21 cellular contexts compared by ENCODE assay signal in the genomic region with DNA sequence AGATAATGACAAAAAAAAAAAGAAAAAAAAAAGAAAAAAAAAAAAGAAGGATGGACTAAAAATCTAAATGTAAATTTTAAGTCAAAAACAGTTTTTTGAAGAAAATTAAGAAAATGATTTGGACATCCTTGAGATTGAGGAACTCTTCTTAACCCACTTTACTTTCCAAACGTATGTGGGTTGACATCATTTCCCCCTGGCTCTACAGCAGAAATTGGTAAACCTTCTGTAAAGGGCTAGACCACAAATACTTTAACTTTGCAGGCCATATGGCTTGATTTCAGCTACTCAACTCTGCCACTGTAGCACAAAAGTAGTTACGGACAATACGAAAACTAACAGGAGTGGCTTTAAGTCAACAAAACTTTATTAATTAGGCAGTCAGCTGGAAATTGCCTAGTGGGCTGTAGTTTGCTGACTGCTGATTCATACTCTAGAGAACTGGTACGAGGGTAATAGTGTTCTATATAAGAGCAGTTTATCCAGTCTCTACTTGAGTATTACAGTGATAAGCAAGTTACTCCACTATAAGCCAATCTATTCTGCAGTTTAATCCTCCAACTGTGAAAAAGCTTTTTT.
A peak's percentile ranks its signal among the peaks of the same experiment; 100 is the strongest.
DNase-seq lines count a peak whose midpoint lies in the region; ATAC-seq, FAIRE-seq and TF ChIP-seq lines count a peak whose summit lies in the region.
"Had no signal": no experiment of that assay in that cellular context is flagged by ENCODE, and none has a peak within 500 bp of the region (broad histone marks: within the 10 kb centered on the region; RNA-seq: fewer than 3 reads in every experiment).

No MANE protein-coding gene starts in this region.

- ATAC-seq in natural killer cell treated with Interleukin-12 subunit alpha and Interleukin-12 subunit beta and Interleukin-15 and Interleukin-18, amount 100 ng/mL, for 72 hours = no peak
- ATAC-seq in natural killer cell = no peak
- no peak for ATAC-seq in body of pancreas
- ATAC-seq in GM21529 (IDR thresholded peaks at IDR 0.05; ENCODE audit: unreplicated experiment) = no peak
- no peak for ATAC-seq in GM19467 (IDR thresholded peaks at IDR 0.05; ENCODE audit: unreplicated experiment)
- ATAC-seq: mucosa of descending colon, SK-N-SH treated with all-trans-retinoic acid at 6 μM for 48 hours had no signal

- intact Hi-C loops in natural killer cell (cut with micrococcal nuclease) = no loop called here
- intact Hi-C loops in body of pancreas (cut with DNase I) = no loop called here

- peaks cover 7 to 16% of the 10 kb centered on the region in 2 donors for H3K4me1 Mint-ChIP-seq in natural killer cell treated with Interleukin-12 subunit alpha and Interleukin-12 subunit beta and Interleukin-15 and Interleukin-18, amount 100 ng/mL, for 72 hours (ENCODE audit: low read depth in 2 of 2)
- no peaks in the 10 kb centered on the region for H3K4me1 Mint-ChIP-seq in natural killer cell
- H3K4me1 Mint-ChIP-seq: brain, endodermal cell had no signal

- H3K27me3 ChIP-seq in body of pancreas = no peaks in the 10 kb centered on the region
- H3K27me3 ChIP-seq: colonic mucosa, suprapubic skin had no signal

- TF ChIP-seq POLR2A in body of pancreas (IDR thresholded peaks at IDR 0.05) = no peak

- no peak overlapping the region for H3K4me3 ChIP-seq in body of pancreas
- H3K4me3 ChIP-seq: colonic mucosa, HAP-1, left ventricle myocardium inferior, mucosa of descending colon, suprapubic skin had no signal

- H3K4me3 Mint-ChIP-seq in natural killer cell treated with Interleukin-12 subunit alpha and Interleukin-12 subunit beta and Interleukin-15 and Interleukin-18, amount 100 ng/mL, for 72 hours = no peak overlapping the region
- no peak overlapping the region for H3K4me3 Mint-ChIP-seq in natural killer cell
- H3K4me3 Mint-ChIP-seq: brain; CD8-positive, alpha-beta memory T cell; endodermal cell had no signal

- no peak for DNase-seq in natural killer cell treated with Interleukin-12 subunit alpha and Interleukin-12 subunit beta and Interleukin-15 and Interleukin-18, amount 100 ng/mL, for 72 hours (ENCODE audit: low spot score)
- DNase-seq in natural killer cell (no peak), SIG-M5 treated with dmso at 0.1 percent for 504 hours (lab: John Stamatoyannopoulos, UW; ENCODE audit: unreplicated experiment) (peak; percentile 77), frontal cortex (ENCODE audit: low spot score in 2 of 2) (no peak), body of pancreas (no peak), A172 (ENCODE audit: low spot score) (no peak)
- DNase-seq: CD8-positive, alpha-beta memory T cell; colonic mucosa; endodermal cell; left ventricle myocardium inferior; mucosa of descending colon; NCI-H146; NCI-H2227 treated with DMSO at 0.1 percent for 48 hours; occipital lobe had no signal

- 63 to 92% methylated on average over 4 of the region's 4 CpGs for WGBS in body of pancreas, 2 donors

- peaks cover 16% of the 10 kb centered on the region for H3K36me3 Mint-ChIP-seq in natural killer cell treated with Interleukin-12 subunit alpha and Interleukin-12 subunit beta and Interleukin-15 and Interleukin-18, amount 100 ng/mL, for 72 hours
- peaks cover 23% of the 10 kb centered on the region for H3K36me3 Mint-ChIP-seq in natural killer cell

- H3K9me3 Mint-ChIP-seq in natural killer cell treated with Interleukin-12 subunit alpha and Interleukin-12 subunit beta and Interleukin-15 and Interleukin-18, amount 100 ng/mL, for 72 hours = no peaks in the 10 kb centered on the region
- H3K9me3 Mint-ChIP-seq in natural killer cell = no peaks in the 10 kb centered on the region
- H3K9me3 Mint-ChIP-seq: CD8-positive, alpha-beta memory T cell; endodermal cell had no signal

- H3K27ac ChIP-seq in body of pancreas = no peak overlapping the region
- H3K27ac ChIP-seq: colonic mucosa, left ventricle myocardium inferior, suprapubic skin had no signal

- peaks cover 16% of the 10 kb centered on the region for H3K4me1 ChIP-seq in body of pancreas
- H3K4me1 ChIP-seq: colonic mucosa, HAP-1, left ventricle myocardium inferior had no signal

- peak; percentile 62 for FAIRE-seq in frontal cortex (lab: Jason Lieb, UNC)
- FAIRE-seq: GM18507 had no signal

- H3K36me3 ChIP-seq in body of pancreas (replicated peaks in 1 of 2; ENCODE audit: insufficient read depth in 1 of 2, low read depth in 2 of 2) = peaks cover 0 to 10% of the 10 kb centered on the region in 2 donors
- H3K36me3 ChIP-seq: colonic mucosa had no signal

- H3K27ac Mint-ChIP-seq in natural killer cell treated with Interleukin-12 subunit alpha and Interleukin-12 subunit beta and Interleukin-15 and Interleukin-18, amount 100 ng/mL, for 72 hours = peak overlapping the region; percentile 25 to 36
- H3K27ac Mint-ChIP-seq in natural killer cell = no peak overlapping the region
- H3K27ac Mint-ChIP-seq: brain had no signal

- no peaks in the 10 kb centered on the region for H3K9me3 ChIP-seq in body of pancreas
- H3K9me3 ChIP-seq: colonic mucosa, HAP-1, left ventricle myocardium inferior, mucosa of descending colon, suprapubic skin had no signal

- H3K27me3 Mint-ChIP-seq in natural killer cell treated with Interleukin-12 subunit alpha and Interleukin-12 subunit beta and Interleukin-15 and Interleukin-18, amount 100 ng/mL, for 72 hours = no peaks in the 10 kb centered on the region
- no peaks in the 10 kb centered on the region for H3K27me3 Mint-ChIP-seq in natural killer cell (ENCODE audit: low read depth in 2 of 2)
- H3K27me3 Mint-ChIP-seq: brain; CD8-positive, alpha-beta memory T cell had no signal

- TF ChIP-seq CTCF in natural killer cell (IDR thresholded peaks at IDR 0.05) (no peak), body of pancreas (IDR thresholded peaks at IDR 0.05) (no peak)

Comparison
In these comparisons a context has a peak if more than half of its experiments do, and no peak if none do; other contexts are left out.
1. H3K27ac Mint-ChIP-seq: peak in natural killer cell treated with Interleukin-12 subunit alpha and Interleukin-12 subunit beta and Interleukin-15 and Interleukin-18, amount 100 ng/mL, for 72 hours (2 of 2); none in natural killer cell (0 of 2).